In genomic region chr17:3603119-3603869, GRCh38 we compare ENCODE assay signal across 18 cellular contexts. TPM values are rescaled to one million over a fixed set of nuclear protein-coding genes. Genes with fewer than 3 reads are reported as not detected.
DNase-seq lines count a peak whose midpoint lies in the region; ATAC-seq and TF ChIP-seq lines count a peak whose summit lies in the region.
"Had no signal": no experiment of that assay in that cellular context is flagged by ENCODE, and none has a peak within 500 bp of the region (broad histone marks: within the 10 kb centered on the region; RNA-seq: fewer than 3 reads in every experiment).

No MANE protein-coding gene starts in this region.

- DNase-seq in AG04450 (ENCODE audit: low read depth, low spot score) (peak; percentile 33), HCEC 1CT (peak; percentile 86), astrocyte of the spinal cord (ENCODE audit: low read depth, low spot score) (peak; percentile 40), glomerular endothelial cell (ENCODE audit: extremely low read depth, low read depth, low spot score) (peak; percentile 9), globus pallidus (ENCODE audit: low spot score) (no peak), CD14-positive monocyte (ENCODE audit: low spot score) (no peak)
- no peak for DNase-seq in activated naive CD8-positive, alpha-beta T cell treated with anti-CD3 and anti-CD28 coated beads, Interleukin-2, amount 50 U/mL, for 24 hours
- DNase-seq: activated CD4-positive, alpha-beta T cell treated with anti-CD3 and anti-CD28 coated beads, Interleukin-2, amount 50 U/mL, for 1 hour; GOT3; naive thymus-derived CD8-positive, alpha-beta T cell; NCI-H2029 treated with DMSO at 0.1 percent for 48 hours; Right ventricle myocardium superior had no signal

- no peaks in the 10 kb centered on the region for H3K27me3 ChIP-seq in AG04450 (ENCODE audit: control insufficient read depth, insufficient read depth, low read length)
- H3K27me3 ChIP-seq: right atrium auricular region had no signal

- peaks cover 0 to 3% (median 0%) of the 10 kb centered on the region in 7 donors for H3K9me3 Mint-ChIP-seq in CD14-positive monocyte
- H3K9me3 Mint-ChIP-seq in activated naive CD8-positive, alpha-beta T cell treated with anti-CD3 and anti-CD28 coated beads, Interleukin-2, amount 50 U/mL, for 24 hours: no peaks in the 10 kb centered on the region
- H3K9me3 Mint-ChIP-seq: activated T-helper 1 cell treated with anti-CD3 and anti-CD28 coated beads, Interleukin-12 subunit alpha, Interleukin-12 subunit beta, Interleukin-2, Interleukin-4 antibody, amounts not matched to agents 30 ng/mL and 10 ng/mL and 1 ng/mL, durations not matched to agents 14 hours and 24 hours and 36 hours; naive thymus-derived CD8-positive, alpha-beta T cell; T-helper 2 cell treated with Interferon-gamma antibody and Interleukin-4, amounts not matched to agents 5 μg/mL and 100 μg/mL, for 36 hours; type B pancreatic cell had no signal

- H3K27ac ChIP-seq in AG04450 (ENCODE audit: low read depth, low read length): peak overlapping the region; percentile 2
- H3K27ac ChIP-seq: C4-2B, right atrium auricular region had no signal

- H3K4me3 ChIP-seq in AG04450 (ENCODE audit: low read depth, low read length) (no peak overlapping the region), astrocyte of the spinal cord (ENCODE audit: low read depth, low read length) (no peak overlapping the region)
- H3K4me3 ChIP-seq: right atrium auricular region had no signal

- TF ChIP-seq CTCF in AG04450 (IDR thresholded peaks at IDR 0.05; ENCODE audit: low read depth, low read length): no peak
- TF ChIP-seq CTCF in astrocyte of the spinal cord (IDR thresholded peaks at IDR 0.05; ENCODE audit: low read depth, low read length): no peak
- no peak for TF ChIP-seq CTCF in CD14-positive monocyte (IDR thresholded peaks at IDR 0.05)

- H3K36me3 Mint-ChIP-seq in CD14-positive monocyte: peaks cover 14 to 22% of the 10 kb centered on the region in 2 donors
- no peaks in the 10 kb centered on the region for H3K36me3 Mint-ChIP-seq in activated naive CD8-positive, alpha-beta T cell treated with anti-CD3 and anti-CD28 coated beads, Interleukin-2, amount 50 U/mL, for 24 hours (ENCODE audit: low read depth)

- intact Hi-C loops in CD14-positive monocyte (cut with micrococcal nuclease): no loop called here

- CTCF ChIA-PET in AG04450 (lab: Charles Lee): interaction anchor here (0.6 to 1.7 kb wide), 5 partner anchors 23 to 555 kb away, joined by 3 read pairs; no protein-coding TSS in a partner anchor

- POLR2A ChIA-PET in AG04450 (lab: Yijun Ruan, JAX): interaction anchor here (0.6 to 0.7 kb wide), 2 partner anchors 33 to 772 kb away, joined by 3 to 8 read pairs; partner anchors contain the start of genes CTNS and SHPK

- no peaks in the 10 kb centered on the region for H3K4me1 Mint-ChIP-seq in CD14-positive monocyte
- no peaks in the 10 kb centered on the region for H3K4me1 Mint-ChIP-seq in activated naive CD8-positive, alpha-beta T cell treated with anti-CD3 and anti-CD28 coated beads, Interleukin-2, amount 50 U/mL, for 24 hours
- H3K4me1 Mint-ChIP-seq: naive thymus-derived CD8-positive, alpha-beta T cell had no signal

- no peaks in the 10 kb centered on the region; the same call in 1 of the 2 replicates for H3K9me3 ChIP-seq in AG04450 (ENCODE audit: control insufficient read depth, insufficient read depth, low read length)
- H3K9me3 ChIP-seq: right atrium auricular region had no signal

- peak overlapping the region in 2 of 7 donors; percentile 15 to 82 for H3K27ac Mint-ChIP-seq in CD14-positive monocyte
- no peak overlapping the region for H3K27ac Mint-ChIP-seq in activated naive CD8-positive, alpha-beta T cell treated with anti-CD3 and anti-CD28 coated beads, Interleukin-2, amount 50 U/mL, for 24 hours
- H3K27ac Mint-ChIP-seq: activated T-helper 1 cell treated with anti-CD3 and anti-CD28 coated beads, Interleukin-12 subunit alpha, Interleukin-12 subunit beta, Interleukin-2, Interleukin-4 antibody, amounts not matched to agents 30 ng/mL and 10 ng/mL and 1 ng/mL, durations not matched to agents 14 hours and 24 hours and 36 hours; naive thymus-derived CD8-positive, alpha-beta T cell; T-helper 2 cell treated with Interferon-gamma antibody and Interleukin-4, amounts not matched to agents 5 μg/mL and 100 μg/mL, for 36 hours; type B pancreatic cell had no signal

- H3K4me3 Mint-ChIP-seq in CD14-positive monocyte: no peak overlapping the region
- H3K4me3 Mint-ChIP-seq in activated naive CD8-positive, alpha-beta T cell treated with anti-CD3 and anti-CD28 coated beads, Interleukin-2, amount 50 U/mL, for 24 hours: no peak overlapping the region
- H3K4me3 Mint-ChIP-seq: activated T-helper 1 cell treated with anti-CD3 and anti-CD28 coated beads, Interleukin-12 subunit alpha, Interleukin-12 subunit beta, Interleukin-2, Interleukin-4 antibody, amounts not matched to agents 30 ng/mL and 10 ng/mL and 1 ng/mL, durations not matched to agents 14 hours and 24 hours and 36 hours; naive thymus-derived CD8-positive, alpha-beta T cell; T-helper 2 cell treated with Interferon-gamma antibody and Interleukin-4, amounts not matched to agents 5 μg/mL and 100 μg/mL, for 36 hours; type B pancreatic cell had no signal

- H3K27me3 Mint-ChIP-seq in CD14-positive monocyte (ENCODE audit: low read depth in 3 of 3): peaks cover 0 to 1% (median 0%) of the 10 kb centered on the region in 3 donors
- H3K27me3 Mint-ChIP-seq in activated naive CD8-positive, alpha-beta T cell treated with anti-CD3 and anti-CD28 coated beads, Interleukin-2, amount 50 U/mL, for 24 hours: no peaks in the 10 kb centered on the region
- H3K27me3 Mint-ChIP-seq: naive thymus-derived CD8-positive, alpha-beta T cell; type B pancreatic cell had no signal

- in situ Hi-C loops in astrocyte of the spinal cord (cut with HindIII; ENCODE audit: low sequenced_read_pairs): no loop called here

- no peak for ATAC-seq in HG02610 (IDR thresholded peaks at IDR 0.05; ENCODE audit: unreplicated experiment)
- no peak for ATAC-seq in activated naive CD8-positive, alpha-beta T cell treated with anti-CD3 and anti-CD28 coated beads, Interleukin-2, amount 50 U/mL, for 24 hours
- ATAC-seq: naive thymus-derived CD8-positive, alpha-beta T cell had no signal

RNA-seq across cellular contexts. Expression of gene TRPV1, which starts 5.9 kb away (rescaled TPM):
- polyA plus RNA-seq in AG04450 (2011; rRNA removed): 1.1 and 1.2 TPM in 2 replicates
- 1.1 and 1.5 TPM in 2 replicates for polyA minus RNA-seq in AG04450 (2011; rRNA and poly(A)+ RNA removed)
- 1.2 and 2.2 TPM in 2 replicates for total RNA-seq in glomerular endothelial cell
- polyA plus RNA-seq in CD14-positive monocyte: not detected

RNA-seq across cellular contexts. Expression of gene SHPK, which starts 32.8 kb away (rescaled TPM):
- polyA plus RNA-seq in AG04450 (2011; rRNA removed) (8.7 and 10.9 TPM in 2 replicates), CD14-positive monocyte (1 to 10 TPM; 4.6 TPM)
- polyA minus RNA-seq in AG04450 (2011; rRNA and poly(A)+ RNA removed): 14.9 and 20.0 TPM in 2 replicates
- 14.5 and 15.0 TPM in 2 replicates for total RNA-seq in glomerular endothelial cell

RNA-seq across cellular contexts. Expression of gene CTNS, which starts 33.3 kb away (rescaled TPM):
- polyA plus RNA-seq in AG04450 (2011; rRNA removed): 4.2 and 5.7 TPM in 2 replicates
- 6.4 and 6.7 TPM in 2 replicates for polyA minus RNA-seq in AG04450 (2011; rRNA and poly(A)+ RNA removed)
- 25.7 and 29.9 TPM in 2 replicates for total RNA-seq in glomerular endothelial cell
- polyA plus RNA-seq in CD14-positive monocyte: 10 to 100 TPM; 11.7 to 11.8 TPM

RNA-seq across cellular contexts. Expression of gene TRPV3, which starts 45.7 kb away (rescaled TPM):
- 0.24 and 0.46 TPM in 2 replicates for polyA plus RNA-seq in AG04450 (2011; rRNA removed)
- polyA minus RNA-seq in AG04450 (2011; rRNA and poly(A)+ RNA removed): 1.3 and 3.0 TPM in 2 replicates
- total RNA-seq in glomerular endothelial cell: 0.06 TPM in 1 of 2 replicates, not detected in the other
- polyA plus RNA-seq in CD14-positive monocyte: not detected

Comparison
In these comparisons a context has a peak if more than half of its experiments do, and no peak if none do; other contexts are left out.
1. DNase-seq: peak in AG04450 (single experiment), HCEC 1CT (single experiment), astrocyte of the spinal cord (single experiment) and glomerular endothelial cell (single experiment); none in globus pallidus (single experiment), CD14-positive monocyte (single experiment) and activated naive CD8-positive, alpha-beta T cell treated with anti-CD3 and anti-CD28 coated beads, Interleukin-2, amount 50 U/mL, for 24 hours (single experiment).